Comparison of ENCODE assay signal across 1 cellular context in genomic region chr6:35905841-35906498, GRCh38.
TF ChIP-seq lines count a peak whose summit lies in the region.

No MANE protein-coding gene starts in this region.

TF ChIP-seq in K562, 482 proteins besides CTCF, POLR2A, EP300 and RAD21 (continued from another document):
- TF ChIP-seq MAZ (CRISPR knock-in tag; conservative IDR thresholded peaks at IDR 0.05 in 1 of 2, IDR thresholded peaks at IDR 0.05 in 1 of 2) (no peak), BHLHE40 (IDR thresholded peaks at IDR 0.05; ENCODE audit: low read length) (no peak)
TF ChIP-seq in K562: peak in this region for 0.
